10 cellular contexts compared by ENCODE assay signal in genomic region chr1:226457307-226457712, GRCh38. TPM values are rescaled to one million over a fixed set of nuclear protein-coding genes. Genes with fewer than 3 reads are reported as not detected.
DNase-seq lines count a peak whose midpoint lies in the region; ATAC-seq and TF ChIP-seq lines count a peak whose summit lies in the region.
"Had no signal": no experiment of that assay in that cellular context is flagged by ENCODE, and none has a peak within 500 bp of the region (broad histone marks: within the 10 kb centered on the region; RNA-seq: fewer than 3 reads in every experiment).

No MANE protein-coding gene starts in this region.

- H3K4me1 ChIP-seq in SK-N-SH (ENCODE audit: control insufficient read depth in 1 of 2, insufficient read depth in 2 of 2, low read depth in 1 of 2, low read length in 1 of 2) = no peaks in the 10 kb centered on the region
- H3K4me1 ChIP-seq in iPS DF 6.9 (ENCODE audit: control insufficient read depth, insufficient read depth, low read length) = no peaks in the 10 kb centered on the region
- H3K4me1 ChIP-seq: right lobe of liver had no signal

- no peak overlapping the region for H2AFZ ChIP-seq in SK-N-SH (ENCODE audit: low read depth)

- no peaks in the 10 kb centered on the region for H3K27me3 Mint-ChIP-seq in stimulated activated naive CD8-positive, alpha-beta T cell treated with anti-CD3 and anti-CD28 coated beads, Interleukin-15, amount 100 ng/mL, for 72 hours

- CTCF ChIA-PET in SK-N-SH (lab: Yijun Ruan, JAX) = interaction anchor here (1.0 to 1.5 kb wide), 3 partner anchors 10 to 90 kb away, joined by 3 to 4 read pairs (median 3); no protein-coding TSS in a partner anchor

- no peaks in the 10 kb centered on the region for H3K9me3 Mint-ChIP-seq in stimulated activated naive CD8-positive, alpha-beta T cell treated with anti-CD3 and anti-CD28 coated beads, Interleukin-15, amount 100 ng/mL, for 72 hours

- no peaks in the 10 kb centered on the region for H3F3A ChIP-seq in SK-N-SH (replicated peaks; ENCODE audit: insufficient read depth)

- H3K4me2 ChIP-seq in SK-N-SH = no peak overlapping the region

- H3K36me3 ChIP-seq in SK-N-SH (replicated peaks in 1 of 2; ENCODE audit: control insufficient read depth in 1 of 2, insufficient read depth in 2 of 2, low read length in 1 of 2) (no peaks in the 10 kb centered on the region), iPS DF 6.9 (ENCODE audit: control insufficient read depth, insufficient read depth, low read length) (no peaks in the 10 kb centered on the region)
- H3K36me3 ChIP-seq: right lobe of liver had no signal

- H3K27ac ChIP-seq in SK-N-SH (ENCODE audit: low read depth in 2 of 2, low read length in 1 of 2) (no peak overlapping the region), iPS DF 6.9 (ENCODE audit: low read length) (no peak overlapping the region)
- H3K27ac ChIP-seq: epithelial cell of prostate, right lobe of liver had no signal

- no peaks in the 10 kb centered on the region for H4K20me1 ChIP-seq in SK-N-SH (ENCODE audit: insufficient read depth)

- H3K4me3 ChIP-seq in SK-N-SH (ENCODE audit: low read depth in 2 of 2, low read length in 1 of 2) (no peak overlapping the region), iPS DF 6.9 (ENCODE audit: low read length) (no peak overlapping the region)
- H3K4me3 ChIP-seq: right lobe of liver had no signal

- intact Hi-C loops in sciatic nerve (cut with DNase I) = no loop called here

- no peaks in the 10 kb centered on the region for H3K9me2 ChIP-seq in SK-N-SH

- WGBS in SK-N-SH (ENCODE audit: low lambda C conversion rate) = 65% methylated on average over 10 of the region's 14 CpGs
- no CpG with 5 or more reads among the region's 14 CpGs for WGBS in iPS DF 6.9 (ENCODE audit: insufficient coverage, insufficient read length)

- H3K9ac ChIP-seq in SK-N-SH = no peak overlapping the region

- peak overlapping the region; percentile 33 to 83 for H3K4me3 Mint-ChIP-seq in stimulated activated naive CD8-positive, alpha-beta T cell treated with anti-CD3 and anti-CD28 coated beads, Interleukin-15, amount 100 ng/mL, for 72 hours

- no peak for ATAC-seq in SK-N-SH treated with all-trans-retinoic acid at 6 μM for 48 hours
- ATAC-seq in stimulated activated naive CD8-positive, alpha-beta T cell treated with anti-CD3 and anti-CD28 coated beads, Interleukin-15, amount 100 ng/mL, for 72 hours = peak; percentile 92
- ATAC-seq in GM19467 (IDR thresholded peaks at IDR 0.05; ENCODE audit: unreplicated experiment) = no peak
- no peak for ATAC-seq in sciatic nerve
- ATAC-seq: right lobe of liver had no signal

- TF ChIP-seq RAD21 in SK-N-SH (IDR thresholded peaks at IDR 0.05; ENCODE audit: low read length) = no peak

- H3K27me3 ChIP-seq in SK-N-SH (ENCODE audit: insufficient read depth) (no peaks in the 10 kb centered on the region; the same call in 1 of the 2 replicates), iPS DF 6.9 (ENCODE audit: control insufficient read depth, insufficient read depth, low read length) (no peaks in the 10 kb centered on the region)
- H3K27me3 ChIP-seq: right lobe of liver had no signal

- H3K9me3 ChIP-seq in SK-N-SH = no peaks in the 10 kb centered on the region
- H3K9me3 ChIP-seq in iPS DF 6.9 (ENCODE audit: control insufficient read depth, insufficient read depth, low read length) = no peaks in the 10 kb centered on the region
- H3K9me3 ChIP-seq: right lobe of liver had no signal

- POLR2A ChIA-PET in SK-N-SH (lab: Yijun Ruan, JAX) = no interaction called here

- TF ChIP-seq EP300 in SK-N-SH (IDR thresholded peaks at IDR 0.05; ENCODE audit: borderline replicate concordance in 1 of 2, low read depth in 1 of 2, low read length in 1 of 2) = no peak

- H3K79me2 ChIP-seq in SK-N-SH (ENCODE audit: insufficient read depth) = no peaks in the 10 kb centered on the region

- DNase-seq in SK-N-SH = no peak
- peak; percentile 71 for DNase-seq in activated CD8-positive, alpha-beta memory T cell treated with anti-CD3 and anti-CD28 coated beads, Interleukin-2, amount 50 U/mL, for 48 hours
- DNase-seq in iPS DF 6.9 (ENCODE audit: low read depth, low spot score) = peak; percentile 70
- DNase-seq in stimulated activated naive CD8-positive, alpha-beta T cell treated with anti-CD3 and anti-CD28 coated beads, Interleukin-15, amount 100 ng/mL, for 72 hours = peak; percentile 54 to 57
- DNase-seq in sciatic nerve (ENCODE audit: low spot score) = no peak
- DNase-seq in COR-L47 (lab: John Stamatoyannopoulos, UW) = no peak
- DNase-seq: right lobe of liver had no signal

- 0 out of 2 replicates have a peak, but pooled peaks have one; percentile 12 for TF ChIP-seq CTCF in SK-N-SH (IDR thresholded peaks at IDR 0.05)

- H3K4me1 Mint-ChIP-seq in stimulated activated naive CD8-positive, alpha-beta T cell treated with anti-CD3 and anti-CD28 coated beads, Interleukin-15, amount 100 ng/mL, for 72 hours = peaks cover 25% of the 10 kb centered on the region

- peak overlapping the region in 1 of 2 donors; percentile 35 for H3K27ac Mint-ChIP-seq in stimulated activated naive CD8-positive, alpha-beta T cell treated with anti-CD3 and anti-CD28 coated beads, Interleukin-15, amount 100 ng/mL, for 72 hours

TF ChIP-seq in SK-N-SH, 30 proteins besides CTCF, POLR2A, EP300 and RAD21:
- TF ChIP-seq RXRA (IDR thresholded peaks at IDR 0.05; ENCODE audit: borderline replicate concordance, low read depth) (no peak), GABPA (IDR thresholded peaks at IDR 0.05; ENCODE audit: low read depth) (no peak), MAX (IDR thresholded peaks at IDR 0.05; ENCODE audit: low read depth) (no peak), FOXJ3 (CRISPR knock-in tag; IDR thresholded peaks at IDR 0.05) (no peak), EZH2phosphoT487 (IDR thresholded peaks at IDR 0.05; ENCODE audit: borderline replicate concordance, low read depth) (no peak), GATA2 (CRISPR knock-in tag; IDR thresholded peaks at IDR 0.05) (no peak)

TF ChIP-seq in SK-N-SH treated with all-trans-retinoic acid at 6 μM for 48 hours, 23 proteins besides CTCF, POLR2A, EP300 and RAD21:
- TF ChIP-seq CREB5 (CRISPR knock-in tag; IDR thresholded peaks at IDR 0.05; ENCODE audit: low read depth) (no peak), RARB (CRISPR knock-in tag; IDR thresholded peaks at IDR 0.05) (no peak), ZNF8 (CRISPR knock-in tag; IDR thresholded peaks at IDR 0.05) (no peak), ZFP30 (CRISPR knock-in tag; IDR thresholded peaks at IDR 0.05) (no peak), CSRNP3 (CRISPR knock-in tag; IDR thresholded peaks at IDR 0.05) (no peak), CSDC2 (CRISPR knock-in tag; IDR thresholded peaks at IDR 0.05) (no peak), TSHZ2 (CRISPR knock-in tag; IDR thresholded peaks at IDR 0.05) (no peak)
TF ChIP-seq in SK-N-SH treated with all-trans-retinoic acid at 6 μM for 48 hours: peak in this region for 0.

RNA-seq across cellular contexts. Expression of gene PARP1, which starts 49.4 kb away (rescaled TPM):
- 187 and 239 TPM in 2 replicates for polyA plus RNA-seq in SK-N-SH (2012; rRNA removed)
- polyA plus RNA-seq in SK-N-SH (2012; cell fraction: cytosol; rRNA removed) = 134 and 183 TPM in 2 replicates
- 167 and 228 TPM in 2 replicates for polyA plus RNA-seq in SK-N-SH (2012; cell fraction: nucleus; rRNA removed)
- total RNA-seq in sciatic nerve = 85.2 TPM

Comparison
In these comparisons a context has a peak if more than half of its experiments do, and no peak if none do; other contexts are left out.
1. DNase-seq: peak in activated CD8-positive, alpha-beta memory T cell treated with anti-CD3 and anti-CD28 coated beads, Interleukin-2, amount 50 U/mL, for 48 hours (single experiment), iPS DF 6.9 (single experiment) and stimulated activated naive CD8-positive, alpha-beta T cell treated with anti-CD3 and anti-CD28 coated beads, Interleukin-15, amount 100 ng/mL, for 72 hours (2 of 2); none in SK-N-SH (single experiment), sciatic nerve (single experiment) and COR-L47 (single experiment).